8 cellular contexts compared by ENCODE assay signal in genomic region chr2:151290467-151290866, GRCh38. TPM values are rescaled to one million over a fixed set of nuclear protein-coding genes. Genes with fewer than 3 reads are reported as not detected.
DNase-seq lines count a peak whose midpoint lies in the region; ATAC-seq lines count a peak whose summit lies in the region.

No MANE protein-coding gene starts in this region.

- peaks cover 0 to 1% (median 0%) of the 10 kb centered on the region in 11 donors for H3K9me3 Mint-ChIP-seq in naive thymus-derived CD4-positive, alpha-beta T cell

- H3K27ac ChIP-seq in caudate nucleus (ENCODE audit: low read depth, low read length), result peak overlapping the region; percentile 84
- peak overlapping the region; percentile 92 for H3K27ac ChIP-seq in naive thymus-derived CD4-positive, alpha-beta T cell (ENCODE audit: low read depth, low read length)

- peaks cover 28 to 57% (median 39%) of the 10 kb centered on the region in 7 donors for H3K4me1 Mint-ChIP-seq in naive thymus-derived CD4-positive, alpha-beta T cell

- DNase-seq in ACHN, result peak; percentile 25
- no peak for DNase-seq in Jurkat, Clone E6-1 (ENCODE audit: low read depth, low spot score)
- DNase-seq in caudate nucleus (lab: John Stamatoyannopoulos, UW), result no peak
- no peak for DNase-seq in naive thymus-derived CD4-positive, alpha-beta T cell
- no peak for DNase-seq in nucleus accumbens (lab: John Stamatoyannopoulos, UW)
- no peak for DNase-seq in NCI-H1436 (lab: John Stamatoyannopoulos, UW)
- DNase-seq in hypothalamus (lab: John Stamatoyannopoulos, UW), result no peak
- DNase-seq in ecto neural progenitor cell (ENCODE audit: low spot score), result no peak

- H3K27me3 ChIP-seq in naive thymus-derived CD4-positive, alpha-beta T cell (ENCODE audit: control insufficient read depth in 2 of 2, insufficient read depth in 2 of 2, low read length in 2 of 2), result no peaks in the 10 kb centered on the region

- H3K4me3 ChIP-seq in Jurkat, Clone E6-1 (ENCODE audit: low read length), result peak overlapping the region; percentile 67
- peak overlapping the region; percentile 76 for H3K4me3 ChIP-seq in naive thymus-derived CD4-positive, alpha-beta T cell (ENCODE audit: low read length)

- no peak for ATAC-seq in naive thymus-derived CD4-positive, alpha-beta T cell

- peak overlapping the region; percentile 85 to 99 (median 95) for H3K4me3 Mint-ChIP-seq in naive thymus-derived CD4-positive, alpha-beta T cell

- POLR2A ChIA-PET in naive thymus-derived CD4-positive, alpha-beta T cell (lab: Charles Lee), result interaction anchor here (0.7 to 4.1 kb wide), 8 partner anchors 12 to 1703 kb away, joined by 3 to 92 read pairs (median 4); partner anchors contain the start of genes ARL5A, ARL6IP6, MMADHC and PRPF40A

- H3K4me1 ChIP-seq in naive thymus-derived CD4-positive, alpha-beta T cell (ENCODE audit: control insufficient read depth in 2 of 2, insufficient read depth in 2 of 2, low read length in 2 of 2), result peaks cover 18 to 22% of the 10 kb centered on the region in 2 donors

- CTCF ChIA-PET in naive thymus-derived CD4-positive, alpha-beta T cell (lab: Charles Lee), result no interaction called here

- no peaks in the 10 kb centered on the region for H3K27me3 Mint-ChIP-seq in naive thymus-derived CD4-positive, alpha-beta T cell

- H3K36me3 Mint-ChIP-seq in naive thymus-derived CD4-positive, alpha-beta T cell, result peaks cover 0 to 24% (median 0%) of the 10 kb centered on the region in 5 donors

- intact Hi-C loops in naive thymus-derived CD4-positive, alpha-beta T cell (cut with micrococcal nuclease), result loop anchor here in 1 of 2 donors (1.0 kb wide), 1 partner anchor 8 kb away; no protein-coding TSS in a partner anchor

- H3K9me3 ChIP-seq in naive thymus-derived CD4-positive, alpha-beta T cell (ENCODE audit: control insufficient read depth in 2 of 3, low read length in 3 of 3), result no peaks in the 10 kb centered on the region

- peak overlapping the region; percentile 94 to 100 (median 97) for H3K27ac Mint-ChIP-seq in naive thymus-derived CD4-positive, alpha-beta T cell

- H3K36me3 ChIP-seq in naive thymus-derived CD4-positive, alpha-beta T cell (ENCODE audit: control insufficient read depth in 2 of 3, insufficient read depth in 3 of 3, low read length in 3 of 3), result peaks cover 0 to 6% (median 0%) of the 10 kb centered on the region in 3 experiments

- in situ Hi-C loops in ACHN (cut with HindIII; ENCODE audit: low pct_ligation_motif_present, low pct_unique_long_range_greater_than_20kb, low sequenced_read_pairs), result no loop called here

RNA-seq across cellular contexts. Expression of gene NMI, which starts 1.0 kb away (rescaled TPM):
- 53.2 TPM for polyA plus RNA-seq in Jurkat, Clone E6-1 (2012; ENCODE audit: insufficient read depth, insufficient read length)
- total RNA-seq in naive thymus-derived CD4-positive, alpha-beta T cell, result 10 to 100 TPM; 14.9 to 69.9 (median 29.3) TPM
- polyA plus RNA-seq in naive thymus-derived CD4-positive, alpha-beta T cell, result 10 to 100 TPM; 28.8 to 51.4 TPM

RNA-seq across cellular contexts. Expression of gene RBM43, which starts 28.8 kb away (rescaled TPM):
- polyA plus RNA-seq in Jurkat, Clone E6-1 (2012; ENCODE audit: insufficient read depth, insufficient read length), result 2.3 TPM
- total RNA-seq in naive thymus-derived CD4-positive, alpha-beta T cell, result 10 to 100 TPM in 4 of 5 experiments, 1 to 10 TPM in 1; 6.4 to 19.2 (median 15.7) TPM
- polyA plus RNA-seq in naive thymus-derived CD4-positive, alpha-beta T cell, result 1 to 10 TPM; 4.9 to 6.0 TPM
